Comparison of ENCODE assay signal across 12 cellular contexts in genomic region chr15:77027697-77028450, GRCh38. TPM values are rescaled to one million over a fixed set of nuclear protein-coding genes. Genes with fewer than 3 reads are reported as not detected.
DNase-seq lines count a peak whose midpoint lies in the region; ATAC-seq and TF ChIP-seq lines count a peak whose summit lies in the region.
"Had no signal": no experiment of that assay in that cellular context is flagged by ENCODE, and none has a peak within 500 bp of the region (broad histone marks: within the 10 kb centered on the region; RNA-seq: fewer than 3 reads in every experiment).

No MANE protein-coding gene starts in this region.

- H3K36me3 Mint-ChIP-seq in activated CD4-positive, alpha-beta T cell treated with anti-CD3 and anti-CD28 coated beads, Interleukin-2, amount 10 ng/mL, durations not matched to agents 7 days and 5 days (ENCODE audit: low read depth) = peaks cover 58% of the 10 kb centered on the region

- H3K27me3 ChIP-seq in dorsolateral prefrontal cortex (no peaks in the 10 kb centered on the region), right lobe of liver (no peaks in the 10 kb centered on the region), stomach (peaks cover 0 to 37% (median 16%) of the 10 kb centered on the region in 3 donors)

- peak; percentile 0 to 2 for DNase-seq in activated CD4-positive, alpha-beta T cell treated with anti-CD3 and anti-CD28 coated beads, Interleukin-2, amount 50 U/mL, for 48 hours
- no peak for DNase-seq in activated CD4-positive, alpha-beta T cell treated with anti-CD3 and anti-CD28 coated beads, Interleukin-2, amount 10 ng/mL, durations not matched to agents 7 days and 5 days
- DNase-seq in dorsolateral prefrontal cortex (peak in 6 of 10 donors; percentile 19 to 39 (median 30)), right lobe of liver (peak; percentile 16 to 48 (median 45)), stomach (no peak), medulla oblongata (ENCODE audit: extremely low spot score) (no peak), NCI-H1092 (lab: John Stamatoyannopoulos, UW) (no peak)
- DNase-seq: Karpas-422, PC-9 had no signal

- no peak overlapping the region for H3K4me3 Mint-ChIP-seq in activated CD4-positive, alpha-beta T cell treated with anti-CD3 and anti-CD28 coated beads, Interleukin-2, amount 10 ng/mL, durations not matched to agents 7 days and 5 days
- H3K4me3 Mint-ChIP-seq: naive thymus-derived CD8-positive, alpha-beta T cell had no signal

- H3K36me3 ChIP-seq in right lobe of liver (no peaks in the 10 kb centered on the region), stomach (peaks cover 0 to 35% (median 0%) of the 10 kb centered on the region in 4 donors)

- H3K27ac ChIP-seq in dorsolateral prefrontal cortex (no peak overlapping the region), right lobe of liver (no peak overlapping the region), stomach (no peak overlapping the region)
- H3K27ac ChIP-seq: epithelial cell of prostate, PC-9 had no signal

- CTCF ChIA-PET in activated CD4-positive, alpha-beta T cell treated with anti-CD3 and anti-CD28 coated beads, Interleukin-2, amount 10 ng/mL, durations not matched to agents 7 days and 5 days (lab: Charles Lee) = no interaction called here

- H3K4me3 ChIP-seq in dorsolateral prefrontal cortex (peak overlapping the region in 21 of 59 donors; percentile 2 to 47 (median 22)), right lobe of liver (no peak overlapping the region), stomach (peak overlapping the region; percentile 22 to 27 (median 26))
- H3K4me3 ChIP-seq: PC-9 had no signal

- no peaks in the 10 kb centered on the region for H3K27me3 Mint-ChIP-seq in activated CD4-positive, alpha-beta T cell treated with anti-CD3 and anti-CD28 coated beads, Interleukin-2, amount 10 ng/mL, durations not matched to agents 7 days and 5 days
- H3K27me3 Mint-ChIP-seq: naive thymus-derived CD8-positive, alpha-beta T cell had no signal

- no peak for TF ChIP-seq POLR2A in right lobe of liver (IDR thresholded peaks at IDR 0.05)
- TF ChIP-seq POLR2A in stomach (IDR thresholded peaks at IDR 0.05) = no peak

- no peaks in the 10 kb centered on the region for H3K4me1 ChIP-seq in right lobe of liver
- H3K4me1 ChIP-seq in stomach = peaks cover 7 to 39% (median 19%) of the 10 kb centered on the region in 4 donors

- no peaks in the 10 kb centered on the region for H3K9me3 Mint-ChIP-seq in activated CD4-positive, alpha-beta T cell treated with anti-CD3 and anti-CD28 coated beads, Interleukin-2, amount 10 ng/mL, durations not matched to agents 7 days and 5 days
- H3K9me3 Mint-ChIP-seq: naive thymus-derived CD8-positive, alpha-beta T cell had no signal

- no peak overlapping the region for H3K27ac Mint-ChIP-seq in activated CD4-positive, alpha-beta T cell treated with anti-CD3 and anti-CD28 coated beads, Interleukin-2, amount 10 ng/mL, durations not matched to agents 7 days and 5 days

- ATAC-seq in right lobe of liver = peak in 2 of 4 donors; percentile 8 to 10
- no peak for ATAC-seq in GM18511 (IDR thresholded peaks at IDR 0.05; ENCODE audit: unreplicated experiment)
- ATAC-seq: naive thymus-derived CD8-positive, alpha-beta T cell had no signal

- no peaks in the 10 kb centered on the region for H3K9me3 ChIP-seq in right lobe of liver
- H3K9me3 ChIP-seq in stomach = no peaks in the 10 kb centered on the region

- no peak for TF ChIP-seq EP300 in stomach (IDR thresholded peaks at IDR 0.05)

- intact Hi-C loops in dorsolateral prefrontal cortex (cut with DNase I) (loop anchor here (5.0 kb wide), 3 partner anchors 56 to 79 kb away; no protein-coding TSS in a partner anchor), right lobe of liver (cut with DNase I) (loop anchor here in 1 of 2 donors (10.0 kb wide), 1 partner anchor 517 kb away; no protein-coding TSS in a partner anchor), stomach (cut with DNase I; ENCODE audit: low total_unique reads) (no loop called here)

- 63% methylated on average over 7 of the region's 45 CpGs for WGBS in right lobe of liver (ENCODE audit: insufficient coverage, low coverage, low lambda C conversion rate, missing lambda C conversion rate)
- WGBS in stomach, 5 donors = 35 to 60% (median 52%) methylated on average over 15 to 45 of the region's 45 CpGs

- no peak for TF ChIP-seq CTCF in dorsolateral prefrontal cortex (IDR thresholded peaks at IDR 0.05 in 54 of 56, conservative IDR thresholded peaks at IDR 0.05 in 2 of 56; ENCODE audit: low read depth in 1 of 56, partially characterized antibody in 56 of 56)
- TF ChIP-seq CTCF in right lobe of liver (IDR thresholded peaks at IDR 0.05) = no peak
- no peak for TF ChIP-seq CTCF in stomach (IDR thresholded peaks at IDR 0.05)

- POLR2A ChIA-PET in activated CD4-positive, alpha-beta T cell treated with anti-CD3 and anti-CD28 coated beads, Interleukin-2, amount 10 ng/mL, durations not matched to agents 7 days and 5 days (lab: Charles Lee) = no interaction called here

- H3K4me1 Mint-ChIP-seq in activated CD4-positive, alpha-beta T cell treated with anti-CD3 and anti-CD28 coated beads, Interleukin-2, amount 10 ng/mL, durations not matched to agents 7 days and 5 days = peaks cover 27% of the 10 kb centered on the region

RNA-seq across cellular contexts. Expression of gene PSTPIP1, which starts 32.9 kb away (rescaled TPM):
- 100 to 1,000 TPM; 135 to 176 TPM for total RNA-seq in activated CD4-positive, alpha-beta T cell treated with anti-CD3 and anti-CD28 coated beads, Interleukin-2, amount 10 ng/mL, durations not matched to agents 7 days and 5 days
- total RNA-seq in dorsolateral prefrontal cortex = 10 to 100 TPM in 5 of 120 experiments, 1 to 10 TPM in 115; 1.7 to 14.5 (median 5.3) TPM
- 1 to 10 TPM; 1.2 to 4.9 (median 2.2) TPM for total RNA-seq in right lobe of liver
- total RNA-seq in stomach = 10 to 100 TPM in 3 of 5 donors, 1 to 10 TPM in 1, under 1 TPM in 1; 0.29 to 75.4 (median 10.1) TPM
- polyA plus RNA-seq in stomach = 1 to 10 TPM; 3.1 to 6.6 (median 4.2) TPM
- total RNA-seq: PC-9 had no signal

RNA-seq across cellular contexts. Expression of gene TSPAN3, which starts 43.0 kb away (rescaled TPM):
- total RNA-seq in activated CD4-positive, alpha-beta T cell treated with anti-CD3 and anti-CD28 coated beads, Interleukin-2, amount 10 ng/mL, durations not matched to agents 7 days and 5 days = 10 to 100 TPM; 14.5 to 16.7 TPM
- total RNA-seq in dorsolateral prefrontal cortex (100 to 1,000 TPM; 209 to 348 (median 291) TPM), right lobe of liver (100 to 1,000 TPM in 1 of 6 experiments, 10 to 100 TPM in 5; 35.6 to 103 (median 63.2) TPM), stomach (100 to 1,000 TPM in 3 of 5 donors, 10 to 100 TPM in 2; 42.9 to 390 (median 143) TPM)
- 100 to 1,000 TPM in 1 of 3 donors, 10 to 100 TPM in 2; 48.7 to 100 (median 99.2) TPM for polyA plus RNA-seq in stomach

Comparison
In these comparisons a context has a peak if more than half of its experiments do, and no peak if none do; other contexts are left out.
1. DNase-seq: peak in activated CD4-positive, alpha-beta T cell treated with anti-CD3 and anti-CD28 coated beads, Interleukin-2, amount 50 U/mL, for 48 hours (2 of 2), dorsolateral prefrontal cortex (6 of 10) and right lobe of liver (3 of 3); none in activated CD4-positive, alpha-beta T cell treated with anti-CD3 and anti-CD28 coated beads, Interleukin-2, amount 10 ng/mL, durations not matched to agents 7 days and 5 days (single experiment), stomach (single experiment), medulla oblongata (single experiment) and NCI-H1092 (single experiment).
2. H3K4me3 ChIP-seq: peak in stomach (4 of 4); none in right lobe of liver (0 of 3).